28 cellular contexts compared by ENCODE assay signal in genomic region chr2:240555541-240556250, GRCh38.
"Had no signal": no experiment of that assay in that cellular context is flagged by ENCODE, and none has a peak within 500 bp of the region (broad histone marks: within the 10 kb centered on the region; RNA-seq: fewer than 3 reads in every experiment).

No MANE protein-coding gene starts in this region.

- H3K9me3 ChIP-seq: adrenal gland, ascending aorta, stomach, suprapubic skin, transverse colon, uterus had no signal

- H3K27ac Mint-ChIP-seq: activated CD8-positive, alpha-beta T cell treated with anti-CD3 and anti-CD28 coated beads for 36 hours; activated naive CD8-positive, alpha-beta T cell; natural killer cell treated with Interleukin-12 subunit alpha and Interleukin-12 subunit beta and Interleukin-15 and Interleukin-18, amount 100 ng/mL, for 72 hours; stimulated activated memory B cell treated with anti-CD40 and anti-IgM and Interleukin-4, amounts not matched to agents 10 μg/mL and 1 μg/mL and 100 μg/mL, for 72 hours had no signal

- H3K4me3 ChIP-seq: adrenal gland, ascending aorta, stomach, suprapubic skin, transverse colon, uterus had no signal

- H3K27me3 ChIP-seq: adrenal gland, ascending aorta, brain microvascular endothelial cell, suprapubic skin, transverse colon had no signal

- H3K9me3 Mint-ChIP-seq: natural killer cell treated with Interleukin-12 subunit alpha and Interleukin-12 subunit beta and Interleukin-15 and Interleukin-18, amount 100 ng/mL, for 72 hours; stimulated activated memory B cell treated with anti-CD40 and anti-IgM and Interleukin-4, amounts not matched to agents 10 μg/mL and 1 μg/mL and 100 μg/mL, for 72 hours had no signal

- H3K36me3 ChIP-seq: uterus had no signal

- H3K27ac ChIP-seq: adrenal gland, ascending aorta, brain microvascular endothelial cell, stomach, suprapubic skin, transverse colon, uterus, WERI-Rb-1 had no signal

- H3K4me3 Mint-ChIP-seq: activated CD4-positive, alpha-beta T cell treated with anti-CD3 and anti-CD28 coated beads, Interleukin-2, amount 10 ng/mL, durations not matched to agents 7 days and 5 days; natural killer cell treated with Interleukin-12 subunit alpha and Interleukin-12 subunit beta and Interleukin-15 and Interleukin-18, amount 100 ng/mL, for 72 hours had no signal

- FAIRE-seq: endothelial cell of umbilical vein, kidney, small intestine had no signal

- H3K27me3 Mint-ChIP-seq: activated CD4-positive, alpha-beta T cell treated with anti-CD3 and anti-CD28 coated beads, Interleukin-2, amount 10 ng/mL, durations not matched to agents 7 days and 5 days; activated CD8-positive, alpha-beta T cell treated with anti-CD3 and anti-CD28 coated beads for 36 hours; activated naive CD8-positive, alpha-beta T cell; natural killer cell treated with Interleukin-12 subunit alpha and Interleukin-12 subunit beta and Interleukin-15 and Interleukin-18, amount 100 ng/mL, for 72 hours; stimulated activated memory B cell treated with anti-CD40 and anti-IgM and Interleukin-4, amounts not matched to agents 10 μg/mL and 1 μg/mL and 100 μg/mL, for 72 hours had no signal

- DNase-seq: activated CD4-positive, alpha-beta T cell treated with anti-CD3 and anti-CD28 coated beads, Interleukin-2, amount 10 ng/mL, durations not matched to agents 7 days and 5 days; activated CD4-positive, CD25-positive, alpha-beta regulatory T cell treated with anti-CD3 and anti-CD28 coated beads, Interleukin-2, amount 50 U/mL, for 72 hours; activated CD8-positive, alpha-beta T cell treated with anti-CD3 and anti-CD28 coated beads for 36 hours; activated naive CD4-positive, alpha-beta T cell; activated T-cell treated with anti-CD3 and anti-CD28 coated beads, Interleukin-2, amount 50 U/mL, for 1 hour; brain microvascular endothelial cell; central memory CD4-positive, alpha-beta T cell; effector memory CD4-positive, alpha-beta T cell; foreskin melanocyte; kidney; midbrain; nucleus accumbens; small intestine; stimulated activated CD4-positive, alpha-beta T cell treated with anti-CD3 and anti-CD28 coated beads, Interleukin-2, amount 100 ng/mL, for 24 hours; stomach; transverse colon; uterus; WERI-Rb-1 had no signal

- ATAC-seq: activated CD8-positive, alpha-beta T cell treated with anti-CD3 and anti-CD28 coated beads for 36 hours; esophagus mucosa; left lobe of liver; natural killer cell treated with Interleukin-12 subunit alpha and Interleukin-12 subunit beta and Interleukin-15 and Interleukin-18, amount 100 ng/mL, for 72 hours; sciatic nerve; stimulated activated memory B cell treated with anti-CD40 and anti-IgM and Interleukin-4, amounts not matched to agents 10 μg/mL and 1 μg/mL and 100 μg/mL, for 72 hours had no signal
